In genomic region chr16:14013571-14014283, GRCh38 we compare ENCODE assay signal across 8 cellular contexts. TPM values are rescaled to one million over a fixed set of nuclear protein-coding genes. Genes with fewer than 3 reads are reported as not detected.
DNase-seq lines count a peak whose midpoint lies in the region; ATAC-seq, FAIRE-seq and TF ChIP-seq lines count a peak whose summit lies in the region.

No MANE protein-coding gene starts in this region.

- peak overlapping the region; percentile 27 to 66; a peak in 3 of 4 replicates for H3K4me2 ChIP-seq in H1 (ENCODE audit: insufficient read depth in 1 of 2, low read depth in 2 of 2, low read length in 2 of 2)

- 0 out of 2 replicates have a peak overlapping the region, but pooled peaks have one; percentile 32 for H2BK20ac ChIP-seq in H1 (ENCODE audit: low read length)

- TF ChIP-seq CTCF in H1 (IDR thresholded peaks at IDR 0.05; ENCODE audit: control extremely low read depth in 1 of 3, insufficient read depth in 1 of 3, low read depth in 1 of 3, low read length in 3 of 3) = no peak
- no peak for TF ChIP-seq CTCF in nephron (IDR thresholded peaks at IDR 0.05; ENCODE audit: unreplicated experiment in 3 of 3)
- no peak for TF ChIP-seq CTCF in testis (IDR thresholded peaks at IDR 0.05)

- POLR2A ChIA-PET in H1 (lab: Charles Lee; ENCODE audit: partially characterized antibody) = interaction anchor here (1.2 kb wide), 1 partner anchor 9 kb away, joined by 3 read pairs; no protein-coding TSS in a partner anchor

- no peak for TF ChIP-seq RAD21 in H1 (IDR thresholded peaks at IDR 0.05 in 1 of 2, conservative IDR thresholded peaks at IDR 0.05 in 1 of 2; ENCODE audit: low read depth in 2 of 2, low read length in 2 of 2)

- H2BK5ac ChIP-seq in H1 (ENCODE audit: low read depth, low read length) = no peak overlapping the region

- H4K91ac ChIP-seq in H1 (replicated peaks; ENCODE audit: insufficient read length, low read length) = no peak overlapping the region

- 68% methylated on average over 13 of the region's 13 CpGs; no CpG with 5 or more reads in 1 of the 2 experiments for WGBS in H1 (ENCODE audit: extremely low coverage in 1 of 2, insufficient coverage in 1 of 2, insufficient read length in 1 of 2, insufficient replicate concordance in 2 of 2, low coverage in 1 of 2, low lambda C conversion rate in 2 of 2, missing lambda C conversion rate in 1 of 2), 2 experiments
- 45 to 55% methylated on average over 13 of the region's 13 CpGs for WGBS in testis, 2 donors

- H3K9me3 Mint-ChIP-seq in nephron = no peaks in the 10 kb centered on the region
- H3K9me3 Mint-ChIP-seq in stimulated activated memory B cell treated with anti-CD40 and anti-IgM and Interleukin-4, amounts not matched to agents 10 μg/mL and 1 μg/mL and 100 μg/mL, for 72 hours = no peaks in the 10 kb centered on the region

- no peak overlapping the region for H3K27ac ChIP-seq in H1 (ENCODE audit: low read depth, low read length)
- peak overlapping the region in 1 of 2 donors; percentile 70 for H3K27ac ChIP-seq in testis

- H3K9ac ChIP-seq in H1 (replicated peaks in 1 of 4; ENCODE audit: extremely low read depth in 1 of 4, low read depth in 3 of 4, low read length in 3 of 4) = no peak overlapping the region

- 0 out of 2 replicates have a peak overlapping the region, but pooled peaks have one; percentile 29 for H2BK15ac ChIP-seq in H1 (ENCODE audit: low read length)

- no peak overlapping the region for H3K4ac ChIP-seq in H1 (replicated peaks; ENCODE audit: insufficient read length, low read depth, low read length)

- no peaks in the 10 kb centered on the region for H3K36me3 Mint-ChIP-seq in nephron (ENCODE audit: low read depth)
- H3K36me3 Mint-ChIP-seq in stimulated activated memory B cell treated with anti-CD40 and anti-IgM and Interleukin-4, amounts not matched to agents 10 μg/mL and 1 μg/mL and 100 μg/mL, for 72 hours = no peaks in the 10 kb centered on the region

- 0 out of 2 replicates have a peak overlapping the region, but pooled peaks have one; percentile 11 for H2BK12ac ChIP-seq in H1 (ENCODE audit: low read depth, low read length)

- H3K23ac ChIP-seq in H1 (ENCODE audit: insufficient read length) = no peak overlapping the region

- no peak overlapping the region for H3K18ac ChIP-seq in H1 (ENCODE audit: extremely low read depth, low read length)

- peaks cover 0 to 10% (median 8%) of the 10 kb centered on the region in 4 experiments; a peak in 5 of 7 replicates for H3K4me1 ChIP-seq in H1 (replicated peaks in 1 of 4; ENCODE audit: control insufficient read depth in 3 of 4, insufficient read depth in 4 of 4, low read length in 3 of 4)
- peaks cover 18% of the 10 kb centered on the region for H3K4me1 ChIP-seq in testis

- H4K20me1 ChIP-seq in H1 (replicated peaks in 1 of 2; ENCODE audit: control insufficient read depth in 1 of 2, insufficient read depth in 2 of 2, low read length in 2 of 2) = no peaks in the 10 kb centered on the region

- H4K8ac ChIP-seq in H1 (ENCODE audit: extremely low read depth, insufficient read depth, low read length) = no peak overlapping the region

- H2BK120ac ChIP-seq in H1 (replicated peaks; ENCODE audit: low read depth, low read length) = no peak overlapping the region

- no peak overlapping the region for H2AK5ac ChIP-seq in H1 (ENCODE audit: low read depth, low read length)

- CTCF ChIA-PET in H1 (lab: Charles Lee; ENCODE audit: partially characterized antibody) = no interaction called here

- no peaks in the 10 kb centered on the region for H3K9me3 ChIP-seq in H1 (ENCODE audit: insufficient read depth in 2 of 2, low read depth in 1 of 2, low read length in 1 of 2)
- no peaks in the 10 kb centered on the region for H3K9me3 ChIP-seq in testis

- H3K27ac Mint-ChIP-seq in nephron = peak overlapping the region; percentile 93 to 96 (median 95)
- H3K27ac Mint-ChIP-seq in stimulated activated memory B cell treated with anti-CD40 and anti-IgM and Interleukin-4, amounts not matched to agents 10 μg/mL and 1 μg/mL and 100 μg/mL, for 72 hours = no peak overlapping the region

- H3K4me3 Mint-ChIP-seq in nephron = peak overlapping the region; percentile 2 to 64 (median 7)
- no peak overlapping the region for H3K4me3 Mint-ChIP-seq in stimulated activated memory B cell treated with anti-CD40 and anti-IgM and Interleukin-4, amounts not matched to agents 10 μg/mL and 1 μg/mL and 100 μg/mL, for 72 hours

- no peak for TF ChIP-seq EP300 in H1 (IDR thresholded peaks at IDR 0.05; ENCODE audit: borderline replicate concordance in 1 of 2, low read depth in 2 of 2, low read length in 2 of 2)

- H3K14ac ChIP-seq in H1 (ENCODE audit: insufficient read length) = no peak overlapping the region

- FAIRE-seq in H1 (lab: Jason Lieb, UNC) = no peak

- peaks cover 58% of the 10 kb centered on the region for H3K4me1 Mint-ChIP-seq in nephron
- no peaks in the 10 kb centered on the region for H3K4me1 Mint-ChIP-seq in stimulated activated memory B cell treated with anti-CD40 and anti-IgM and Interleukin-4, amounts not matched to agents 10 μg/mL and 1 μg/mL and 100 μg/mL, for 72 hours

- H3K27me3 ChIP-seq in H1 (replicated peaks in 1 of 4; ENCODE audit: control insufficient read depth in 3 of 4, extremely low read depth in 1 of 4, insufficient read depth in 3 of 4, low read length in 3 of 4) = no peaks in the 10 kb centered on the region
- no peaks in the 10 kb centered on the region for H3K27me3 ChIP-seq in testis

- H3K36me3 ChIP-seq in H1 (ENCODE audit: control insufficient read depth in 2 of 4, insufficient read depth in 4 of 4, low read length in 3 of 4) = no peaks in the 10 kb centered on the region
- H3K36me3 ChIP-seq in testis (ENCODE audit: low read depth, missing control alignments) = no peaks in the 10 kb centered on the region

- DNase-seq in DMS 273 (lab: John Stamatoyannopoulos, UW; ENCODE audit: unreplicated experiment) = peak; percentile 93
- peak; percentile 45 for DNase-seq in NCI-H345 (lab: John Stamatoyannopoulos, UW)
- no peak for DNase-seq in H1 (ENCODE audit: low read depth in 1 of 2, low spot score in 2 of 2)
- no peak for DNase-seq in left colon
- DNase-seq in LoVo (ENCODE audit: low spot score) = no peak
- DNase-seq in testis = no peak

- H3K4me3 ChIP-seq in H1 (ENCODE audit: extremely low read depth in 1 of 4, insufficient read depth in 2 of 4, low read depth in 3 of 4, low read length in 4 of 4) = no peak overlapping the region
- H3K4me3 ChIP-seq in testis = no peak overlapping the region

- H4K5ac ChIP-seq in H1 (ENCODE audit: insufficient read length, low read depth, low read length) = no peak overlapping the region

- no peak overlapping the region for H3K56ac ChIP-seq in H1 (replicated peaks; ENCODE audit: insufficient read length, low read depth, low read length)

- intact Hi-C loops in left colon (cut with DNase I, micrococcal nuclease) (no loop called here), testis (cut with DNase I; ENCODE audit: low total_unique reads) (no loop called here)

- TF ChIP-seq POLR2A in H1 (IDR thresholded peaks at IDR 0.05; ENCODE audit: control extremely low read depth in 1 of 2, low read depth in 2 of 2, low read length in 2 of 2) (no peak), testis (IDR thresholded peaks at IDR 0.05) (no peak)

- peak overlapping the region; percentile 77 for H2AFZ ChIP-seq in H1 (ENCODE audit: low read length)

- H3K79me2 ChIP-seq in H1 (ENCODE audit: control insufficient read depth in 1 of 2, insufficient read depth in 2 of 2, low read length in 2 of 2) = no peaks in the 10 kb centered on the region

- no peaks in the 10 kb centered on the region for H3K23me2 ChIP-seq in H1 (ENCODE audit: low read depth, low read length)

- no peaks in the 10 kb centered on the region for H3K27me3 Mint-ChIP-seq in nephron (ENCODE audit: low read depth)
- no peaks in the 10 kb centered on the region for H3K27me3 Mint-ChIP-seq in stimulated activated memory B cell treated with anti-CD40 and anti-IgM and Interleukin-4, amounts not matched to agents 10 μg/mL and 1 μg/mL and 100 μg/mL, for 72 hours

- H3K79me1 ChIP-seq in H1 (ENCODE audit: low read depth, low read length) = no peaks in the 10 kb centered on the region

- ATAC-seq in left colon = no peak
- no peak for ATAC-seq in stimulated activated memory B cell treated with anti-CD40 and anti-IgM and Interleukin-4, amounts not matched to agents 10 μg/mL and 1 μg/mL and 100 μg/mL, for 72 hours

TF ChIP-seq in H1, 55 proteins besides CTCF, POLR2A, EP300 and RAD21:
- TF ChIP-seq CBX8 (IDR thresholded peaks at IDR 0.05; ENCODE audit: borderline replicate concordance, low read depth, low read length) (no peak), JUN (IDR thresholded peaks at IDR 0.05; ENCODE audit: low read depth, low read length) (no peak), PHF8 (conservative IDR thresholded peaks at IDR 0.05; ENCODE audit: low read depth, low read length) (no peak), SP2 (IDR thresholded peaks at IDR 0.05; ENCODE audit: low read length) (no peak), CEBPB (IDR thresholded peaks at IDR 0.05; ENCODE audit: low read depth, low read length) (no peak), HDAC2 (IDR thresholded peaks at IDR 0.05; ENCODE audit: borderline replicate concordance in 1 of 2, low read depth in 2 of 2, low read length in 2 of 2) (no peak), HDAC6 (IDR thresholded peaks at IDR 0.05; ENCODE audit: low read depth, low read length) (no peak), E2F6 (IDR thresholded peaks at IDR 0.05) (no peak), TBP (IDR thresholded peaks at IDR 0.05; ENCODE audit: low read depth, low read length) (no peak), POLR2AphosphoS5 (IDR thresholded peaks at IDR 0.05; ENCODE audit: low read depth, low read length) (no peak), SP1 (IDR thresholded peaks at IDR 0.05; ENCODE audit: low read depth, low read length) (no peak)

RNA-seq across cellular contexts. Expression of gene MRTFB, which starts 57.4 kb away (rescaled TPM):
- total RNA-seq in H1 (2021; fragmentation: NEBNext Ultra II Directional; extraction: Animal tissue kit (Norgen Biotek cat#: 25700)) = 28.3 and 34.9 TPM in 2 replicates
- polyA plus RNA-seq in H1 (2011; rRNA removed) (13.5 and 17.8 TPM in 2 replicates), testis (ENCODE audit: insufficient read depth, low read depth, low replicate concordance) (41.4 TPM)
- polyA plus RNA-seq in H1 (2011; cell fraction: cytosol; rRNA removed) = 10.2 TPM
- polyA plus RNA-seq in H1 (2011; cell fraction: nucleus; rRNA removed) = 50.2 TPM
- 9.0 to 14.1 TPM (median 10.5 TPM) in 4 replicates for polyA plus RNA-seq in H1 (2012, experiment 1 of 2)
- 2.0 TPM for polyA plus RNA-seq in H1 (2012, experiment 2 of 2)
- polyA plus RNA-seq in H1 (2013, experiment 1 of 2) = 15.1 TPM
- polyA plus RNA-seq in H1 (2013, experiment 2 of 2) = 13.0 TPM
- 32.5 and 41.2 TPM in 2 replicates for polyA minus RNA-seq in H1 (2011; rRNA and poly(A)+ RNA removed)
- polyA minus RNA-seq in H1 (2011; cell fraction: cytosol; rRNA and poly(A)+ RNA removed) = 19.8 TPM
- 66.1 TPM for polyA minus RNA-seq in H1 (2011; cell fraction: nucleus; rRNA and poly(A)+ RNA removed)
- total RNA-seq in left colon (10 to 100 TPM; 40.0 to 44.7 TPM), testis (100 to 1,000 TPM in 1 of 2 donors, 10 to 100 TPM in 1; 91.4 to 140 TPM)

Comparison
In these comparisons a context has a peak if more than half of its experiments do, and no peak if none do; other contexts are left out.
1. DNase-seq: peak in DMS 273 (single experiment) and NCI-H345 (single experiment); none in H1 (0 of 2), left colon (0 of 2), LoVo (single experiment) and testis (single experiment).